ENCODE assay signal across 9 cellular contexts in genomic region chr11:47412152-47412746, GRCh38.
DNase-seq lines count a peak whose midpoint lies in the region; ATAC-seq and TF ChIP-seq lines count a peak whose summit lies in the region.
"Had no signal": no experiment of that assay in that cellular context is flagged by ENCODE, and none has a peak within 500 bp of the region (broad histone marks: within the 10 kb centered on the region; RNA-seq: fewer than 3 reads in every experiment).

No MANE protein-coding gene starts in this region.

- H3K9ac ChIP-seq in MM.1S (ENCODE audit: low read length): no peak overlapping the region
- H3K9ac ChIP-seq: BLaER1 had no signal

- DNase-seq in NCI-H1092 treated with DMSO at 0.1 percent for 48 hours (lab: John Stamatoyannopoulos, UW) (peak; percentile 15), NCI-H1092 (lab: John Stamatoyannopoulos, UW) (no peak), MM.1S (peak; percentile 50), glomerular visceral epithelial cell (ENCODE audit: extremely low spot score) (peak; percentile 46)
- DNase-seq in activated T-cell treated with anti-CD3 and anti-CD28 coated beads, Interleukin-2, amount 50 U/mL, for 24 hours: peak; percentile 73
- peak; percentile 71 to 74 for DNase-seq in stimulated activated CD4-positive, alpha-beta T cell treated with anti-CD3 and anti-CD28 coated beads, Interleukin-2, amount 100 ng/mL, for 24 hours

- no peak overlapping the region for H3K27ac ChIP-seq in MM.1S (ENCODE audit: low read length)
- H3K27ac ChIP-seq: BLaER1 had no signal

- no peaks in the 10 kb centered on the region for H4K20me1 ChIP-seq in MM.1S (ENCODE audit: insufficient read depth, low read length)

- H3K27me3 Mint-ChIP-seq in activated T-cell treated with anti-CD3 and anti-CD28 coated beads, Interleukin-2, amount 50 U/mL, for 24 hours: no peaks in the 10 kb centered on the region

- H3K27me3 ChIP-seq in MM.1S (replicated peaks; ENCODE audit: insufficient read depth, low read length): no peaks in the 10 kb centered on the region
- H3K27me3 ChIP-seq: BLaER1 had no signal

- H3K9me2 ChIP-seq in MM.1S (replicated peaks; ENCODE audit: insufficient read depth, low read length): no peaks in the 10 kb centered on the region

- no peak overlapping the region for H3K4me2 ChIP-seq in MM.1S (ENCODE audit: low read depth, low read length)
- H3K4me2 ChIP-seq: BLaER1 had no signal

- no peak overlapping the region for H2AFZ ChIP-seq in MM.1S (ENCODE audit: low read length)

- peaks cover 21% of the 10 kb centered on the region for H3K4me1 Mint-ChIP-seq in activated T-cell treated with anti-CD3 and anti-CD28 coated beads, Interleukin-2, amount 50 U/mL, for 24 hours (ENCODE audit: low read depth)

- peak; percentile 90 for TF ChIP-seq CTCF in MM.1S (IDR thresholded peaks at IDR 0.05; ENCODE audit: low read length)

- H3K36me3 Mint-ChIP-seq in activated T-cell treated with anti-CD3 and anti-CD28 coated beads, Interleukin-2, amount 50 U/mL, for 24 hours (ENCODE audit: low read depth): peaks cover 38% of the 10 kb centered on the region

- H3K4me1 ChIP-seq in MM.1S (ENCODE audit: low read length): peaks cover 9% of the 10 kb centered on the region

- no peaks in the 10 kb centered on the region for H3K9me3 Mint-ChIP-seq in activated T-cell treated with anti-CD3 and anti-CD28 coated beads, Interleukin-2, amount 50 U/mL, for 24 hours

- H3K36me3 ChIP-seq in MM.1S (replicated peaks; ENCODE audit: insufficient read depth, low read length): no peaks in the 10 kb centered on the region

- H3F3A ChIP-seq in MM.1S (ENCODE audit: insufficient read depth, low read length): peaks cover 8% of the 10 kb centered on the region

- peak overlapping the region; percentile 18 for H3K27ac Mint-ChIP-seq in activated T-cell treated with anti-CD3 and anti-CD28 coated beads, Interleukin-2, amount 50 U/mL, for 24 hours

- ATAC-seq in HG02678 (IDR thresholded peaks at IDR 0.05; ENCODE audit: unreplicated experiment): no peak
- no peak for ATAC-seq in HG02642 (IDR thresholded peaks at IDR 0.05; ENCODE audit: poor library complexity, unreplicated experiment)

- H3K4me3 Mint-ChIP-seq in activated T-cell treated with anti-CD3 and anti-CD28 coated beads, Interleukin-2, amount 50 U/mL, for 24 hours: no peak overlapping the region

- H3K4me3 ChIP-seq in MM.1S (ENCODE audit: low read length): no peak overlapping the region
- H3K4me3 ChIP-seq: BLaER1 had no signal

- H3K9me3 ChIP-seq in MM.1S (replicated peaks; ENCODE audit: insufficient read depth, low read length): no peaks in the 10 kb centered on the region
- H3K9me3 ChIP-seq: BLaER1 had no signal

- no peaks in the 10 kb centered on the region for H3K79me2 ChIP-seq in MM.1S (ENCODE audit: low read length)
